In genomic region chr9:6564370-6564769, GRCh38 we compare ENCODE assay signal across 18 cellular contexts.
DNase-seq lines count a peak whose midpoint lies in the region; ATAC-seq and TF ChIP-seq lines count a peak whose summit lies in the region.
"Had no signal": no experiment of that assay in that cellular context is flagged by ENCODE, and none has a peak within 500 bp of the region (broad histone marks: within the 10 kb centered on the region; RNA-seq: fewer than 3 reads in every experiment).

No MANE protein-coding gene starts in this region.

- peaks cover 15% of the 10 kb centered on the region for H3K4me1 ChIP-seq in fibroblast of lung (ENCODE audit: control insufficient read depth, extremely low read depth, insufficient read depth, low read length)
- H3K4me1 ChIP-seq: BLaER1, prostate gland had no signal

- H3K27me3 ChIP-seq in BJ (ENCODE audit: control insufficient read depth, insufficient read depth, low read length) = no peaks in the 10 kb centered on the region
- H3K27me3 ChIP-seq in fibroblast of lung (ENCODE audit: control insufficient read depth, insufficient read depth, low read length) = no peaks in the 10 kb centered on the region
- H3K27me3 ChIP-seq: BLaER1, vagina had no signal

- no peaks in the 10 kb centered on the region for H3K27me3 Mint-ChIP-seq in nephron (ENCODE audit: low read depth)
- H3K27me3 Mint-ChIP-seq in activated T-cell treated with anti-CD3 and anti-CD28 coated beads, Interleukin-2, amount 50 U/mL, for 4 hours (ENCODE audit: low read depth) = no peaks in the 10 kb centered on the region

- TF ChIP-seq CTCF in BJ (IDR thresholded peaks at IDR 0.05; ENCODE audit: insufficient read depth, low read depth, low read length) = no peak
- TF ChIP-seq CTCF in fibroblast of lung (conservative IDR thresholded peaks at IDR 0.05 in 1 of 2, IDR thresholded peaks at IDR 0.05 in 1 of 2; ENCODE audit: low read depth in 1 of 2, low read length in 2 of 2) = no peak
- no peak for TF ChIP-seq CTCF in nephron (IDR thresholded peaks at IDR 0.05; ENCODE audit: unreplicated experiment in 3 of 3)

- H2AFZ ChIP-seq in fibroblast of lung (ENCODE audit: low read length) = peak overlapping the region; percentile 51

- peaks cover 14% of the 10 kb centered on the region for H3K4me1 Mint-ChIP-seq in nephron
- H3K4me1 Mint-ChIP-seq in activated T-cell treated with anti-CD3 and anti-CD28 coated beads, Interleukin-2, amount 50 U/mL, for 4 hours (ENCODE audit: low read depth) = peaks cover 11% of the 10 kb centered on the region

- CTCF ChIA-PET in BJ (lab: Yijun Ruan, JAX) = interaction anchor here (3.3 to 7.5 kb wide), 2 partner anchors 12 to 211 kb away, joined by 9 to 119 read pairs; no protein-coding TSS in a partner anchor

- DNase-seq in BJ (ENCODE audit: low read depth) (peak; percentile 4), RPMI8226 (peak; percentile 8), fibroblast of lung (ENCODE audit: low read depth in 2 of 2) (peak; percentile 18 to 64), SW 1271 (lab: John Stamatoyannopoulos, UW) (no peak), NCI-H69 (lab: John Stamatoyannopoulos, UW) (no peak)
- no peak for DNase-seq in activated T-cell treated with anti-CD3 and anti-CD28 coated beads, Interleukin-2, amount 50 U/mL, for 4 hours
- DNase-seq: activated CD8-positive, alpha-beta memory T cell treated with anti-CD3 and anti-CD28 coated beads for 24 hours; activated gamma-delta T cell treated with Interleukin-2 at 50 U/mL for 16 hours; DND-41; NCI-H187; NCI-H524 treated with DMSO at 0.1 percent for 48 hours had no signal

- no peak overlapping the region for H3K4me3 Mint-ChIP-seq in nephron
- no peak overlapping the region for H3K4me3 Mint-ChIP-seq in activated T-cell treated with anti-CD3 and anti-CD28 coated beads, Interleukin-2, amount 50 U/mL, for 4 hours

- H3K36me3 ChIP-seq in BJ (ENCODE audit: control insufficient read depth, insufficient read depth, low read length) = no peaks in the 10 kb centered on the region
- no peaks in the 10 kb centered on the region for H3K36me3 ChIP-seq in fibroblast of lung (ENCODE audit: control insufficient read depth, insufficient read depth, low read length)
- H3K36me3 ChIP-seq: esophagus muscularis mucosa, prostate gland, vagina had no signal

- H3K4me3 ChIP-seq in BJ (ENCODE audit: low read depth, low read length) = no peak overlapping the region
- H3K4me3 ChIP-seq in fibroblast of lung (replicated peaks in 1 of 4; ENCODE audit: control extremely low read depth in 1 of 4, insufficient read depth in 1 of 4, low read depth in 3 of 4, low read length in 4 of 4) = no peak overlapping the region
- H3K4me3 ChIP-seq: BLaER1, esophagus muscularis mucosa, GM12878, prostate gland, vagina had no signal

- H3K9me3 Mint-ChIP-seq in nephron = no peaks in the 10 kb centered on the region
- H3K9me3 Mint-ChIP-seq in activated T-cell treated with anti-CD3 and anti-CD28 coated beads, Interleukin-2, amount 50 U/mL, for 4 hours = no peaks in the 10 kb centered on the region

- peak overlapping the region; percentile 22 to 86 (median 47) for H3K27ac Mint-ChIP-seq in nephron

- ATAC-seq in HG02840 (IDR thresholded peaks at IDR 0.05; ENCODE audit: low FRiP score, unreplicated experiment) = no peak
- no peak for ATAC-seq in activated T-cell treated with anti-CD3 and anti-CD28 coated beads, Interleukin-2, amount 50 U/mL, for 4 hours
- ATAC-seq: GM12878 had no signal

- no peak overlapping the region for H3K9ac ChIP-seq in fibroblast of lung (ENCODE audit: insufficient read depth, low read length)
- H3K9ac ChIP-seq: BLaER1 had no signal

- no peak overlapping the region for H3K27ac ChIP-seq in fibroblast of lung (ENCODE audit: insufficient read depth, low read length)
- H3K27ac ChIP-seq: BLaER1, prostate gland, vagina had no signal

- no peaks in the 10 kb centered on the region for H4K20me1 ChIP-seq in fibroblast of lung (ENCODE audit: control insufficient read depth, extremely low read depth, insufficient read depth, low read length)
- H4K20me1 ChIP-seq: BLaER1 had no signal

- no peak overlapping the region for H3K4me2 ChIP-seq in fibroblast of lung (ENCODE audit: extremely low read depth, insufficient read depth, low read length)
- H3K4me2 ChIP-seq: BLaER1 had no signal

- no peaks in the 10 kb centered on the region for H3K36me3 Mint-ChIP-seq in nephron (ENCODE audit: low read depth)
- no peaks in the 10 kb centered on the region for H3K36me3 Mint-ChIP-seq in activated T-cell treated with anti-CD3 and anti-CD28 coated beads, Interleukin-2, amount 50 U/mL, for 4 hours (ENCODE audit: insufficient read depth)

- H3K79me2 ChIP-seq in fibroblast of lung (ENCODE audit: control insufficient read depth, insufficient read depth, low read length) = no peaks in the 10 kb centered on the region

- POLR2A ChIA-PET in BJ (lab: Charles Lee) = no interaction called here

- H3K9me3 ChIP-seq in fibroblast of lung (ENCODE audit: control insufficient read depth, insufficient read depth, low read depth, low read length) = no peaks in the 10 kb centered on the region
- H3K9me3 ChIP-seq: BLaER1, esophagus muscularis mucosa, prostate gland, vagina had no signal

Comparison
In these comparisons a context has a peak if more than half of its experiments do, and no peak if none do; other contexts are left out.
1. DNase-seq: peak in BJ (single experiment), RPMI8226 (single experiment) and fibroblast of lung (2 of 2); none in SW 1271 (0 of 2), NCI-H69 (single experiment) and activated T-cell treated with anti-CD3 and anti-CD28 coated beads, Interleukin-2, amount 50 U/mL, for 4 hours (single experiment).